Comparison of ENCODE assay signal across 8 cellular contexts in genomic region chr5:98905857-98906688, GRCh38. TPM values are rescaled to one million over a fixed set of nuclear protein-coding genes. Genes with fewer than 3 reads are reported as not detected.
DNase-seq lines count a peak whose midpoint lies in the region; ATAC-seq and TF ChIP-seq lines count a peak whose summit lies in the region.

No MANE protein-coding gene starts in this region.

- no peaks in the 10 kb centered on the region for H3K9me3 ChIP-seq in Loucy (ENCODE audit: insufficient read depth, low read depth, low read length)
- no peaks in the 10 kb centered on the region for H3K9me3 ChIP-seq in tibial nerve

- peak overlapping the region in 1 of 4 donors; percentile 3 for H3K27ac ChIP-seq in tibial nerve

- peak; percentile 54 for ATAC-seq in GM19023 (IDR thresholded peaks at IDR 0.05; ENCODE audit: unreplicated experiment)
- no peak for ATAC-seq in activated T-helper 17 cell treated with anti-CD3 and anti-CD28 coated beads, Interleukin-2, amount 50 U/mL, for 72 hours (replicated peaks)

- peak; percentile 28 for DNase-seq in Caki2 (ENCODE audit: low read depth)
- peak; percentile 10 for DNase-seq in iPS-NIHi7 (ENCODE audit: extremely low spot score)
- DNase-seq in tibial nerve (ENCODE audit: low spot score in 2 of 2) = no peak
- no peak for DNase-seq in T-helper 9 cell
- no peak for DNase-seq in HK-2 (ENCODE audit: unreplicated experiment)

- TF ChIP-seq EP300 in tibial nerve (IDR thresholded peaks at IDR 0.05) = no peak

- H3K9me3 Mint-ChIP-seq in activated T-helper 17 cell treated with anti-CD3 and anti-CD28 coated beads, Interleukin-2, amount 50 U/mL, for 72 hours = no peaks in the 10 kb centered on the region

- no peak overlapping the region for H3K4me2 ChIP-seq in Loucy (ENCODE audit: low read depth, low read length, poor library complexity, severe bottlenecking)

- H3K9ac ChIP-seq in Loucy (ENCODE audit: low read depth, low read length, poor library complexity, severe bottlenecking) = no peak overlapping the region

- no peaks in the 10 kb centered on the region for H3K9me2 ChIP-seq in Loucy (replicated peaks; ENCODE audit: low read depth, low read length)

- H3K4me3 ChIP-seq in Loucy (ENCODE audit: low read length, poor library complexity, severe bottlenecking) = no peak overlapping the region
- no peak overlapping the region for H3K4me3 ChIP-seq in tibial nerve

- H3K4me1 Mint-ChIP-seq in activated T-helper 17 cell treated with anti-CD3 and anti-CD28 coated beads, Interleukin-2, amount 50 U/mL, for 72 hours = peaks cover 40% of the 10 kb centered on the region

- H3K36me3 ChIP-seq in Loucy (ENCODE audit: insufficient read depth, low read length) (peaks cover 33% of the 10 kb centered on the region), tibial nerve (peaks cover 0 to 21% (median 0%) of the 10 kb centered on the region in 3 donors)

- TF ChIP-seq POLR2A in tibial nerve (IDR thresholded peaks at IDR 0.05) = no peak

- H3K4me1 ChIP-seq in Loucy (ENCODE audit: insufficient read depth, low read length, poor library complexity, severe bottlenecking) = peaks cover 3% of the 10 kb centered on the region
- H3K4me1 ChIP-seq in tibial nerve = peaks cover 0 to 52% (median 7%) of the 10 kb centered on the region in 4 donors

- H3F3A ChIP-seq in Loucy (ENCODE audit: low read depth) = no peaks in the 10 kb centered on the region

- H3K79me2 ChIP-seq in Loucy (ENCODE audit: insufficient read depth, low read length) = peaks cover 63% of the 10 kb centered on the region

- no peak overlapping the region for H2AFZ ChIP-seq in Loucy (ENCODE audit: low read length)

- no peaks in the 10 kb centered on the region for H3K27me3 Mint-ChIP-seq in activated T-helper 17 cell treated with anti-CD3 and anti-CD28 coated beads, Interleukin-2, amount 50 U/mL, for 72 hours

- TF ChIP-seq CTCF in Loucy (conservative IDR thresholded peaks at IDR 0.05; ENCODE audit: low read length) (peak; percentile 65), tibial nerve (IDR thresholded peaks at IDR 0.05) (peak; percentile 48 to 80 (median 72))

- peaks cover 80% of the 10 kb centered on the region for H3K36me3 Mint-ChIP-seq in activated T-helper 17 cell treated with anti-CD3 and anti-CD28 coated beads, Interleukin-2, amount 50 U/mL, for 72 hours (ENCODE audit: low read depth)

- H4K20me1 ChIP-seq in Loucy (ENCODE audit: insufficient read depth, low read length, poor library complexity, severe bottlenecking) = peaks cover 27% of the 10 kb centered on the region

- H3K4me3 Mint-ChIP-seq in activated T-helper 17 cell treated with anti-CD3 and anti-CD28 coated beads, Interleukin-2, amount 50 U/mL, for 72 hours = peak overlapping the region; percentile 46

- H3K27me3 ChIP-seq in Loucy (ENCODE audit: insufficient read depth, low read length, poor library complexity, severe bottlenecking) (no peaks in the 10 kb centered on the region), tibial nerve (no peaks in the 10 kb centered on the region)

- peak overlapping the region; percentile 31 for H3K27ac Mint-ChIP-seq in activated T-helper 17 cell treated with anti-CD3 and anti-CD28 coated beads, Interleukin-2, amount 50 U/mL, for 72 hours

- 73 to 78% methylated on average over 3 of the region's 3 CpGs for WGBS in tibial nerve, 2 donors

- in situ Hi-C loops in Caki2 (cut with HindIII; ENCODE audit: low pct_unique_long_range_greater_than_20kb, low sequenced_read_pairs) = no loop called here

RNA-seq across cellular contexts. Expression of gene CHD1, which starts 22.7 kb away (rescaled TPM):
- total RNA-seq in Caki2 (2014; rRNA removed; shearing (Covaris generic); ENCODE audit: low replicate concordance) = 14.6 and 17.0 TPM in 2 replicates
- 10 to 100 TPM; 58.1 to 60.2 TPM for total RNA-seq in activated T-helper 17 cell treated with anti-CD3 and anti-CD28 coated beads, Interleukin-2, amount 50 U/mL, for 72 hours
- total RNA-seq in tibial nerve = 10 to 100 TPM; 46.3 to 82.5 (median 58.2) TPM

Comparison
In these comparisons a context has a peak if more than half of its experiments do, and no peak if none do; other contexts are left out.
1. DNase-seq: peak in Caki2 (single experiment) and iPS-NIHi7 (single experiment); none in tibial nerve (0 of 2), T-helper 9 cell (single experiment) and HK-2 (single experiment).